Comparison of ENCODE assay signal across 24 cellular contexts in genomic region chr3:127469760-127470159, GRCh38.
A peak's percentile ranks its signal among the peaks of the same experiment; 100 is the strongest.
DNase-seq lines count a peak whose midpoint lies in the region; ATAC-seq, FAIRE-seq and TF ChIP-seq lines count a peak whose summit lies in the region.
"Had no signal": no experiment of that assay in that cellular context is flagged by ENCODE, and none has a peak within 500 bp of the region (broad histone marks: within the 10 kb centered on the region; RNA-seq: fewer than 3 reads in every experiment).

No MANE protein-coding gene starts in this region.

- FAIRE-seq in K562 (lab: Jason Lieb, UNC) (no peak), bronchial epithelial cell (lab: Jason Lieb, UNC) (peak; percentile 40)
- FAIRE-seq: A204.1, G401.6, GM12891, GM18507 had no signal

- 0% methylated on average over 7 of the region's 9 CpGs for WGBS in K562 (ENCODE audit: insufficient coverage, low coverage, missing lambda C conversion rate)

- TF ChIP-seq RAD21 in K562 (CRISPR knock-in tag; conservative IDR thresholded peaks at IDR 0.05 in 1 of 2, IDR thresholded peaks at IDR 0.05 in 1 of 2), result no peak

- no peak overlapping the region for H3K27ac ChIP-seq in K562 (ENCODE audit: extremely low read depth, low read depth, low read length)
- H3K27ac ChIP-seq in osteoblast (ENCODE audit: low read depth, low read length), result no peak overlapping the region
- H3K27ac ChIP-seq: BLaER1 had no signal

- POLR2A ChIA-PET in K562 (lab: Yijun Ruan, JAX), result interaction anchor here (0.6 to 1.3 kb wide), 3 partner anchors 14 to 51 kb away, joined by 3 read pairs; no protein-coding TSS in a partner anchor

- in situ Hi-C loops in K562 (cut with MboI) (no loop called here), GM13977 (cut with MboI; ENCODE audit: low pct_unique_long_range_greater_than_20kb, low sequenced_read_pairs, unreplicated experiment) (no loop called here)

- no peaks in the 10 kb centered on the region for H4K20me1 ChIP-seq in K562 (replicated peaks; ENCODE audit: control insufficient read depth, insufficient read depth, low read length)
- no peaks in the 10 kb centered on the region for H4K20me1 ChIP-seq in osteoblast (ENCODE audit: insufficient read depth, low read length)
- H4K20me1 ChIP-seq: BLaER1 had no signal

- no peak for TF ChIP-seq POLR2A in K562 (conservative IDR thresholded peaks at IDR 0.05)

- no peak overlapping the region for H3K4me2 ChIP-seq in K562 (ENCODE audit: insufficient read depth, low read length)
- H3K4me2 ChIP-seq in osteoblast (ENCODE audit: insufficient read depth, low read length), result no peak overlapping the region
- H3K4me2 ChIP-seq: BLaER1 had no signal

- H3K9me3 ChIP-seq in K562 (replicated peaks; ENCODE audit: control insufficient read depth, insufficient read depth, low read depth, low read length) (no peaks in the 10 kb centered on the region), osteoblast (ENCODE audit: low read depth, low read length) (no peaks in the 10 kb centered on the region)
- H3K9me3 ChIP-seq: BE2C, BLaER1 had no signal

- H3K36me3 ChIP-seq in K562 (ENCODE audit: control insufficient read depth, insufficient read depth, low read length), result no peaks in the 10 kb centered on the region
- H3K36me3 ChIP-seq in bronchial epithelial cell (ENCODE audit: control insufficient read depth, insufficient read depth, low read length), result no peaks in the 10 kb centered on the region
- no peaks in the 10 kb centered on the region for H3K36me3 ChIP-seq in osteoblast (ENCODE audit: insufficient read depth, low read length)
- H3K36me3 ChIP-seq: BE2C, BLaER1 had no signal

- H3K9me1 ChIP-seq in K562 (ENCODE audit: control insufficient read depth, insufficient read depth, low read length), result no peaks in the 10 kb centered on the region

- H2AFZ ChIP-seq in K562 (ENCODE audit: low read depth, low read length) (no peak overlapping the region), osteoblast (ENCODE audit: low read length) (no peak overlapping the region)

- no peaks in the 10 kb centered on the region for H3K4me1 ChIP-seq in K562 (replicated peaks in 1 of 2; ENCODE audit: control insufficient read depth in 2 of 2, insufficient read depth in 2 of 2, low read length in 2 of 2)
- no peaks in the 10 kb centered on the region for H3K4me1 ChIP-seq in osteoblast (ENCODE audit: insufficient read depth, low read length)

- TF ChIP-seq EP300 in K562 (IDR thresholded peaks at IDR 0.05; ENCODE audit: low read length), result no peak

- no peaks in the 10 kb centered on the region for H3K27me3 ChIP-seq in K562 (ENCODE audit: control insufficient read depth in 2 of 2, insufficient read depth in 2 of 2, low read length in 2 of 2)
- H3K27me3 ChIP-seq in bronchial epithelial cell (ENCODE audit: control insufficient read depth, insufficient read depth, low read length), result no peaks in the 10 kb centered on the region
- H3K27me3 ChIP-seq in osteoblast (ENCODE audit: insufficient read depth, low read length), result no peaks in the 10 kb centered on the region
- H3K27me3 ChIP-seq: BE2C, BLaER1 had no signal

- ATAC-seq in K562 (peak; percentile 41; the same call in 1 of the 3 replicates), GM21786 (IDR thresholded peaks at IDR 0.05; ENCODE audit: unreplicated experiment) (no peak)

- intact Hi-C loops in K562 (cut with micrococcal nuclease), result no loop called here

- no peaks in the 10 kb centered on the region for H3K79me2 ChIP-seq in K562 (ENCODE audit: control insufficient read depth, insufficient read depth, low read length)
- no peaks in the 10 kb centered on the region for H3K79me2 ChIP-seq in osteoblast (ENCODE audit: insufficient read depth, low read length)

- TF ChIP-seq CTCF in K562 (IDR thresholded peaks at IDR 0.05 in 2 of 3, conservative IDR thresholded peaks at IDR 0.05 in 1 of 3; ENCODE audit: insufficient read depth in 2 of 3, low read depth in 1 of 3, low read length in 3 of 3), result no peak
- no peak for TF ChIP-seq CTCF in bronchial epithelial cell (IDR thresholded peaks at IDR 0.05; ENCODE audit: insufficient read depth, low read length, severe bottlenecking)
- no peak for TF ChIP-seq CTCF in osteoblast (IDR thresholded peaks at IDR 0.05; ENCODE audit: extremely low read depth, low read depth, low read length)
- no peak for TF ChIP-seq CTCF in GM13977 (IDR thresholded peaks at IDR 0.05; ENCODE audit: extremely low read depth, insufficient read depth, missing control alignments)

- CTCF ChIA-PET in K562 (lab: Yijun Ruan, JAX; ENCODE audit: low intra/inter-chr PET ratio), result no interaction called here

- no TSS peak for BruUV-seq in K562 (replicated peaks; lab: Mats Ljungman, UMichigan)

- H3K4me3 ChIP-seq in K562 (no peak overlapping the region), bronchial epithelial cell (ENCODE audit: low read depth, low read length) (no peak overlapping the region), osteoblast (ENCODE audit: insufficient read depth, low read length) (no peak overlapping the region)
- H3K4me3 ChIP-seq: BLaER1 had no signal

- DNase-seq in K562 (ENCODE audit: extremely low read depth in 1 of 4, low spot score in 3 of 4) (peak in 3 of 4 experiments; percentile 13 to 20 (median 15)), bronchial epithelial cell (ENCODE audit: low read depth) (no peak), osteoblast (ENCODE audit: insufficient read length, low spot score, missing footprints) (peak; percentile 65), DMS53 treated with DMSO at 0.1 percent for 48 hours (lab: John Stamatoyannopoulos, UW; ENCODE audit: unreplicated experiment) (no peak), GM13977 (ENCODE audit: low spot score) (no peak)
- DNase-seq: 8988T; ACHN; BE2C; C1 segment of cervical spinal cord; CD4-positive, alpha-beta memory T cell; CD4-positive, CD25-positive, alpha-beta regulatory T cell; CD8-positive, alpha-beta memory T cell; COR-L47; DMS 273 treated with DMSO at 0.1 percent for 48 hours; DMS153; DMS53; DMS79 treated with DMSO at 0.1 percent for 48 hours; GF-D8 had no signal

- H3K9ac ChIP-seq in K562 (ENCODE audit: insufficient read depth in 1 of 2, low read depth in 2 of 2, low read length in 2 of 2), result no peak overlapping the region
- H3K9ac ChIP-seq: BLaER1 had no signal

TF ChIP-seq in K562, 482 proteins besides CTCF, POLR2A, EP300 and RAD21:
- TF ChIP-seq ZBTB7A (IDR thresholded peaks at IDR 0.05; ENCODE audit: borderline replicate concordance, control insufficient read depth, low read depth, low read length), result no peak
- TF ChIP-seq NFYB (IDR thresholded peaks at IDR 0.05; ENCODE audit: extremely low read depth, insufficient read length), result peak; percentile 16

Comparison
In these comparisons a context has a peak if more than half of its experiments do, and no peak if none do; other contexts are left out.
1. DNase-seq: peak in K562 (3 of 4) and osteoblast (single experiment); none in bronchial epithelial cell (single experiment), DMS53 treated with DMSO at 0.1 percent for 48 hours (single experiment) and GM13977 (single experiment).